23 cellular contexts compared by ENCODE assay signal in genomic region chr9:136662326-136662655, GRCh38. TPM values are rescaled to one million over a fixed set of nuclear protein-coding genes. Genes with fewer than 3 reads are reported as not detected.
DNase-seq lines count a peak whose midpoint lies in the region; ATAC-seq and TF ChIP-seq lines count a peak whose summit lies in the region.
"Had no signal": no experiment of that assay in that cellular context is flagged by ENCODE, and none has a peak within 500 bp of the region (broad histone marks: within the 10 kb centered on the region; RNA-seq: fewer than 3 reads in every experiment).

No MANE protein-coding gene starts in this region.

- peaks cover 18 to 55% of the 10 kb centered on the region in 2 donors for H3K4me1 Mint-ChIP-seq in stimulated activated naive B cell treated with anti-CD40 and anti-IgM and Interleukin-4, amounts not matched to agents 10 μg/mL and 1 μg/mL and 100 μg/mL, for 72 hours

- ATAC-seq in right cardiac atrium, result peak in 1 of 2 donors; percentile 1
- peak in 1 of 2 donors; percentile 14 for ATAC-seq in gastrocnemius medialis
- no peak for ATAC-seq in stimulated activated naive B cell treated with anti-CD40 and anti-IgM and Interleukin-4, amounts not matched to agents 10 μg/mL and 1 μg/mL and 100 μg/mL, for 72 hours (replicated peaks)
- ATAC-seq in HG02852 (IDR thresholded peaks at IDR 0.05; ENCODE audit: unreplicated experiment), result no peak
- no peak for ATAC-seq in HG03439 (IDR thresholded peaks at IDR 0.05; ENCODE audit: unreplicated experiment)
- ATAC-seq: stimulated activated naive CD8-positive, alpha-beta T cell treated with anti-CD3 and anti-CD28 coated beads, Interleukin-15, amount 100 ng/mL, for 72 hours had no signal

- peaks cover 94% of the 10 kb centered on the region for H3K4me1 ChIP-seq in BLaER1
- H3K4me1 ChIP-seq in colonic mucosa, result peaks cover 4% of the 10 kb centered on the region
- H3K4me1 ChIP-seq in right cardiac atrium (ENCODE audit: control insufficient read depth, insufficient read depth, low read length), result no peaks in the 10 kb centered on the region
- H3K4me1 ChIP-seq in gastrocnemius medialis, result peaks cover 0 to 9% of the 10 kb centered on the region in 2 donors

- H3K27ac Mint-ChIP-seq in stimulated activated naive B cell treated with anti-CD40 and anti-IgM and Interleukin-4, amounts not matched to agents 10 μg/mL and 1 μg/mL and 100 μg/mL, for 72 hours, result no peak overlapping the region
- H3K27ac Mint-ChIP-seq: activated naive CD8-positive, alpha-beta T cell; brain; CD4-positive, alpha-beta T cell; naive B cell; stimulated activated naive CD8-positive, alpha-beta T cell treated with anti-CD3 and anti-CD28 coated beads, Interleukin-15, amount 100 ng/mL, for 72 hours had no signal

- peaks cover 61 to 82% of the 10 kb centered on the region in 2 donors for H3K27me3 Mint-ChIP-seq in stimulated activated naive B cell treated with anti-CD40 and anti-IgM and Interleukin-4, amounts not matched to agents 10 μg/mL and 1 μg/mL and 100 μg/mL, for 72 hours

- no peaks in the 10 kb centered on the region for H3K9me3 Mint-ChIP-seq in stimulated activated naive B cell treated with anti-CD40 and anti-IgM and Interleukin-4, amounts not matched to agents 10 μg/mL and 1 μg/mL and 100 μg/mL, for 72 hours
- H3K9me3 Mint-ChIP-seq: brain; CD4-positive, alpha-beta T cell; stimulated activated naive CD8-positive, alpha-beta T cell treated with anti-CD3 and anti-CD28 coated beads, Interleukin-15, amount 100 ng/mL, for 72 hours had no signal

- H3K4me3 ChIP-seq in BLaER1, result no peak overlapping the region; the same call in 1 of the 2 replicates
- H3K4me3 ChIP-seq in colonic mucosa, result no peak overlapping the region
- peak overlapping the region; percentile 22 for H3K4me3 ChIP-seq in right cardiac atrium (ENCODE audit: low read length)
- peak overlapping the region; percentile 24 to 62 (median 56) for H3K4me3 ChIP-seq in gastrocnemius medialis

- H3K9me3 ChIP-seq in BLaER1 (no peaks in the 10 kb centered on the region), colonic mucosa (no peaks in the 10 kb centered on the region), right cardiac atrium (ENCODE audit: control insufficient read depth, low read length) (no peaks in the 10 kb centered on the region), gastrocnemius medialis (no peaks in the 10 kb centered on the region)

- H3K4me3 Mint-ChIP-seq in stimulated activated naive B cell treated with anti-CD40 and anti-IgM and Interleukin-4, amounts not matched to agents 10 μg/mL and 1 μg/mL and 100 μg/mL, for 72 hours, result no peak overlapping the region
- H3K4me3 Mint-ChIP-seq: activated naive CD8-positive, alpha-beta T cell; brain; CD4-positive, alpha-beta T cell; naive B cell; stimulated activated naive CD8-positive, alpha-beta T cell treated with anti-CD3 and anti-CD28 coated beads, Interleukin-15, amount 100 ng/mL, for 72 hours had no signal

- 0 out of 2 replicates have a peak, but pooled peaks cover 3% of the 10 kb centered on the region for H3K36me3 ChIP-seq in BLaER1
- no peaks in the 10 kb centered on the region for H3K36me3 ChIP-seq in colonic mucosa
- no peaks in the 10 kb centered on the region for H3K36me3 ChIP-seq in gastrocnemius medialis

- no peaks in the 10 kb centered on the region for H3K36me3 Mint-ChIP-seq in stimulated activated naive B cell treated with anti-CD40 and anti-IgM and Interleukin-4, amounts not matched to agents 10 μg/mL and 1 μg/mL and 100 μg/mL, for 72 hours
- H3K36me3 Mint-ChIP-seq: activated naive CD8-positive, alpha-beta T cell; brain; naive B cell had no signal

- H3K27me3 ChIP-seq in BLaER1 (peaks cover 49% of the 10 kb centered on the region; the same call in 1 of the 2 replicates), colonic mucosa (peaks cover 61% of the 10 kb centered on the region), right cardiac atrium (ENCODE audit: control insufficient read depth, insufficient read depth) (no peaks in the 10 kb centered on the region), gastrocnemius medialis (peaks cover 6 to 45% (median 26%) of the 10 kb centered on the region in 3 donors)

- in situ Hi-C loops in gastrocnemius medialis (cut with MboI; ENCODE audit: low sequenced_read_pairs in 4 of 4), result no loop called here

- intact Hi-C loops in colonic mucosa (cut with DNase I) (no loop called here), right cardiac atrium (cut with DNase I) (no loop called here), gastrocnemius medialis (cut with DNase I; ENCODE audit: low total_unique reads) (no loop called here)

- H3K9ac ChIP-seq in BLaER1 (no peak overlapping the region; the same call in 1 of the 2 replicates), colonic mucosa (ENCODE audit: low read depth in 2 of 2, low read length in 2 of 2) (no peak overlapping the region)

- WGBS in right cardiac atrium, result 52% methylated on average over 10 of the region's 10 CpGs

- TF ChIP-seq CTCF in colonic mucosa (IDR thresholded peaks at IDR 0.05), result no peak
- TF ChIP-seq CTCF in gastrocnemius medialis (IDR thresholded peaks at IDR 0.05 in 4 of 5, conservative IDR thresholded peaks at IDR 0.05 in 1 of 5), result no peak

- DNase-seq in colonic mucosa (no peak), right cardiac atrium (peak in 1 of 3 donors; percentile 78), gastrocnemius medialis (no peak), NCI-H526 treated with DMSO at 0.1 percent for 48 hours (lab: John Stamatoyannopoulos, UW) (no peak)
- DNase-seq in stimulated activated naive B cell treated with anti-CD40 and anti-IgM and Interleukin-4, amounts not matched to agents 10 μg/mL and 1 μg/mL and 100 μg/mL, for 72 hours, result no peak
- DNase-seq: activated CD4-positive, CD25-positive, alpha-beta regulatory T cell treated with anti-CD3 and anti-CD28 coated beads, Interleukin-2, amount 50 U/mL, for 72 hours; activated CD8-positive, alpha-beta memory T cell treated with anti-CD3 and anti-CD28 coated beads for 24 hours; CD4-positive, alpha-beta T cell; DMS53; HCEC 1CT; MM.1S; naive B cell; NCI-H2029; NCI-H446; NK-92 treated with Interleukin-12 subunit alpha and Interleukin-12 subunit beta, amount 100 ng/mL, for 24 hours; stimulated activated CD4-positive, alpha-beta T cell treated with anti-CD3 and anti-CD28 coated beads, Interleukin-2, amount 100 ng/mL, for 48 hours; stimulated activated naive CD8-positive, alpha-beta T cell treated with anti-CD3 and anti-CD28 coated beads, Interleukin-15, amount 100 ng/mL, for 72 hours had no signal

- H3K27ac ChIP-seq in BLaER1, result 0 out of 2 replicates have a peak overlapping the region, but pooled peaks have one; percentile 9
- peak overlapping the region; percentile 40 for H3K27ac ChIP-seq in colonic mucosa
- H3K27ac ChIP-seq in right cardiac atrium (ENCODE audit: low read length), result peak overlapping the region; percentile 76
- peak overlapping the region; percentile 33 to 81 (median 80) for H3K27ac ChIP-seq in gastrocnemius medialis
- H3K27ac ChIP-seq: RWPE1 had no signal

- peaks cover 22% of the 10 kb centered on the region for H4K20me1 ChIP-seq in BLaER1

- peak overlapping the region; percentile 99 for H3K4me2 ChIP-seq in BLaER1

- TF ChIP-seq POLR2A in gastrocnemius medialis (IDR thresholded peaks at IDR 0.05), result no peak

RNA-seq across cellular contexts. Expression of gene EGFL7, which starts 0.4 kb away (rescaled TPM):
- total RNA-seq in colonic mucosa, result 10 to 100 TPM; 17.3 to 28.4 TPM
- total RNA-seq in right cardiac atrium, result 100 to 1,000 TPM in 1 of 4 donors, 10 to 100 TPM in 3; 73.3 to 148 (median 83.0) TPM
- 113 TPM for polyA plus RNA-seq in right cardiac atrium
- total RNA-seq in gastrocnemius medialis, result 10 to 100 TPM; 37.4 to 74.7 (median 49.0) TPM
- total RNA-seq: CD4-positive, alpha-beta T cell had no signal

RNA-seq across cellular contexts. Expression of gene AGPAT2, which starts 25.0 kb away (rescaled TPM):
- total RNA-seq in colonic mucosa, result 100 to 1,000 TPM; 197 to 372 TPM
- total RNA-seq in right cardiac atrium, result 10 to 100 TPM; 63.0 to 92.0 (median 70.2) TPM
- 149 TPM for polyA plus RNA-seq in right cardiac atrium
- total RNA-seq in gastrocnemius medialis, result 10 to 100 TPM; 19.0 to 77.4 (median 36.0) TPM

RNA-seq across cellular contexts. Expression of gene DIPK1B, which starts 50.1 kb away (rescaled TPM):
- total RNA-seq in colonic mucosa (1 to 10 TPM in 1 of 2 donors, under 1 TPM in 1; 0.82 to 2.8 TPM), right cardiac atrium (10 to 100 TPM; 34.2 to 40.8 (median 36.4) TPM), gastrocnemius medialis (1 to 10 TPM; 1.8 to 4.6 (median 3.8) TPM)
- 42.7 TPM for polyA plus RNA-seq in right cardiac atrium

Comparison
In these comparisons a context has a peak if more than half of its experiments do, and no peak if none do; other contexts are left out.
1. H3K27ac ChIP-seq: peak in every context shown above with its lines; median percentile 80 in gastrocnemius medialis; 76 in right cardiac atrium; 40 in colonic mucosa; 9 in BLaER1.
2. H3K4me3 ChIP-seq: peak in right cardiac atrium (single experiment) and gastrocnemius medialis (4 of 4); none in BLaER1 (single experiment) and colonic mucosa (single experiment).
3. RNA of gene DIPK1B, which starts 50.1 kb away (total RNA-seq): 34.2 to 40.8 TPM in right cardiac atrium; 1.8 to 4.6 TPM in gastrocnemius medialis and 0.82 to 2.8 TPM in colonic mucosa; every median in the first group is over 4 times any median in the second.